ENCODE assay signal across 22 cellular contexts in genomic region chr3:117097356-117097755, GRCh38.
"Had no signal": no experiment of that assay in that cellular context is flagged by ENCODE, and none has a peak within 500 bp of the region (broad histone marks: within the 10 kb centered on the region; RNA-seq: fewer than 3 reads in every experiment).

No MANE protein-coding gene starts in this region.

- H3K36me3 ChIP-seq: esophagus muscularis mucosa, heart left ventricle, neural progenitor cell, right atrium auricular region, tibial nerve had no signal

- H3K79me2 ChIP-seq: parathyroid adenoma had no signal

- H3K4me1 ChIP-seq: esophagus muscularis mucosa, heart left ventricle, neural progenitor cell, parathyroid adenoma, right atrium auricular region, tibial nerve had no signal

- ATAC-seq: activated CD4-positive, alpha-beta T cell treated with anti-CD3 and anti-CD28 coated beads for 36 hours; activated CD8-positive, alpha-beta memory T cell treated with anti-CD3 and anti-CD28 coated beads, Interleukin-2, amount 10 ng/mL, durations not matched to agents 7 days and 5 days; activated CD8-positive, alpha-beta T cell treated with anti-CD3 and anti-CD28 coated beads, Interleukin-2, amount 10 ng/mL, durations not matched to agents 7 days and 5 days; activated naive CD8-positive, alpha-beta T cell treated with anti-CD3 and anti-CD28 coated beads, Interleukin-2, amount 50 U/mL, for 24 hours; heart left ventricle; naive thymus-derived CD8-positive, alpha-beta T cell had no signal

- H3K4me2 ChIP-seq: neural progenitor cell, smooth muscle cell had no signal

- H3K27ac ChIP-seq: esophagus muscularis mucosa, heart left ventricle, neural progenitor cell, parathyroid adenoma, right atrium auricular region, tibial nerve had no signal

- H3K9ac ChIP-seq: neural progenitor cell, parathyroid adenoma had no signal

- H3K4me3 ChIP-seq: esophagus muscularis mucosa, heart left ventricle, neural progenitor cell, right atrium auricular region, smooth muscle cell, tibial nerve had no signal

- DNase-seq: activated CD4-positive, alpha-beta T cell treated with anti-CD3 and anti-CD28 coated beads for 36 hours; activated CD4-positive, CD25-positive, alpha-beta regulatory T cell; activated CD8-positive, alpha-beta memory T cell treated with anti-CD3 and anti-CD28 coated beads, Interleukin-2, amount 10 ng/mL, durations not matched to agents 7 days and 5 days; activated CD8-positive, alpha-beta T cell treated with anti-CD3 and anti-CD28 coated beads, Interleukin-2, amount 10 ng/mL, durations not matched to agents 7 days and 5 days; activated naive CD8-positive, alpha-beta T cell treated with anti-CD3 and anti-CD28 coated beads, Interleukin-2, amount 50 U/mL, for 24 hours; activated T-cell treated with anti-CD3 and anti-CD28 coated beads, Interleukin-2, amount 50 U/mL, for 48 hours; amygdala; endodermal cell; heart left ventricle; hypothalamus; midbrain; naive thymus-derived CD8-positive, alpha-beta T cell; occipital lobe; stimulated activated CD4-positive, alpha-beta T cell treated with anti-CD3 and anti-CD28 coated beads, Interleukin-2, amount 100 ng/mL, for 24 hours; stimulated activated naive CD4-positive, alpha-beta T cell; T-helper 1 cell had no signal

- H2AFZ ChIP-seq: neural progenitor cell, parathyroid adenoma had no signal

- H3K9me3 ChIP-seq: right atrium auricular region had no signal

- H3K27me3 ChIP-seq: esophagus muscularis mucosa, heart left ventricle, neural progenitor cell, right atrium auricular region, tibial nerve had no signal
